28 cellular contexts compared by ENCODE assay signal in genomic region chr1:100835866-100836842, GRCh38. TPM values are rescaled to one million over a fixed set of nuclear protein-coding genes. Genes with fewer than 3 reads are reported as not detected.
DNase-seq lines count a peak whose midpoint lies in the region; ATAC-seq, FAIRE-seq and TF ChIP-seq lines count a peak whose summit lies in the region.
"Had no signal": no experiment of that assay in that cellular context is flagged by ENCODE, and none has a peak within 500 bp of the region (broad histone marks: within the 10 kb centered on the region; RNA-seq: fewer than 3 reads in every experiment).

No MANE protein-coding gene starts in this region.

- no peak for DNase-seq in GM23338 (ENCODE audit: low spot score)
- DNase-seq in LHCN-M2 (ENCODE audit: low read depth): peak; percentile 25
- peak; percentile 93 for DNase-seq in bronchial epithelial cell (ENCODE audit: low read depth)
- DNase-seq in mesendoderm: peak; percentile 1
- no peak for DNase-seq in NCI-H510A (lab: John Stamatoyannopoulos, UW)
- no peak for DNase-seq in right lobe of liver
- DNase-seq: activated B cell treated with CpG ODN at 0.5 μM for 24 hours; activated CD8-positive, alpha-beta T cell treated with anti-CD3 and anti-CD28 coated beads for 36 hours; amniotic stem cell; BE2C; caudate nucleus; DND-41; dorsolateral prefrontal cortex; esophagus squamous epithelium; left ventricle myocardium superior; NCI-H187 treated with DMSO at 0.1 percent for 48 hours; NCI-H226; NCI-H82; PC-3; psoas muscle; stimulated activated CD4-positive, alpha-beta T cell treated with anti-CD3 and anti-CD28 coated beads, Interleukin-2, amount 100 ng/mL, for 48 hours; stomach; trophoblast cell had no signal

- no peaks in the 10 kb centered on the region for H3F3A ChIP-seq in GM23338 (replicated peaks; ENCODE audit: low read depth)

- no peaks in the 10 kb centered on the region for H3K9me3 ChIP-seq in right lobe of liver
- H3K9me3 ChIP-seq: BE2C, psoas muscle had no signal

- H2BK120ac ChIP-seq in mesendoderm (ENCODE audit: low read depth, low read length): no peak overlapping the region

- intact Hi-C loops in right lobe of liver (cut with DNase I): no loop called here

- H3K4me3 ChIP-seq in GM23338 (no peak overlapping the region), bronchial epithelial cell (ENCODE audit: low read depth, low read length) (no peak overlapping the region), mesendoderm (ENCODE audit: low read length) (no peak overlapping the region), right lobe of liver (no peak overlapping the region)
- H3K4me3 ChIP-seq: dorsolateral prefrontal cortex, esophagus squamous epithelium, psoas muscle, smooth muscle cell, stomach had no signal

- no peak overlapping the region for H4K8ac ChIP-seq in mesendoderm (ENCODE audit: low read depth, low read length)

- H3K56ac ChIP-seq in mesendoderm (ENCODE audit: low read length): no peak overlapping the region

- peaks cover 4% of the 10 kb centered on the region for H3K4me1 Mint-ChIP-seq in GM23338
- H3K4me1 Mint-ChIP-seq: activated B cell treated with CpG ODN at 0.5 μM for 24 hours had no signal

- ATAC-seq in GM23338 (no peak), HG03442 (IDR thresholded peaks at IDR 0.05; ENCODE audit: unreplicated experiment) (no peak), right lobe of liver (no peak)
- ATAC-seq: activated CD8-positive, alpha-beta T cell treated with anti-CD3 and anti-CD28 coated beads for 36 hours; left ventricle myocardium superior; psoas muscle had no signal

- no peak overlapping the region for H3K27ac Mint-ChIP-seq in GM23338
- H3K27ac Mint-ChIP-seq: activated B cell treated with CpG ODN at 0.5 μM for 24 hours; activated CD8-positive, alpha-beta T cell treated with anti-CD3 and anti-CD28 coated beads for 36 hours; IgD-negative memory B cell; T-helper 2 cell treated with Interferon-gamma antibody and Interleukin-4, amounts not matched to agents 5 μg/mL and 100 μg/mL, for 36 hours had no signal

- no peaks in the 10 kb centered on the region for H4K20me1 ChIP-seq in GM23338 (replicated peaks; ENCODE audit: insufficient read depth)

- H3K4me2 ChIP-seq in GM23338: no peak overlapping the region
- no peak overlapping the region for H3K4me2 ChIP-seq in mesendoderm (ENCODE audit: low read length)
- H3K4me2 ChIP-seq: smooth muscle cell had no signal

- WGBS in mesendoderm (ENCODE audit: extremely low coverage, insufficient coverage, low lambda C conversion rate): no CpG with 5 or more reads among the region's 9 CpGs
- 73% methylated on average over 9 of the region's 9 CpGs for WGBS in right lobe of liver (ENCODE audit: insufficient coverage, low coverage, low lambda C conversion rate, missing lambda C conversion rate)

- TF ChIP-seq POLR2A in right lobe of liver (IDR thresholded peaks at IDR 0.05): no peak

- no peaks in the 10 kb centered on the region for H3K36me3 ChIP-seq in GM23338 (ENCODE audit: insufficient read depth)
- no peaks in the 10 kb centered on the region for H3K36me3 ChIP-seq in bronchial epithelial cell (ENCODE audit: control insufficient read depth, insufficient read depth, low read length)
- no peaks in the 10 kb centered on the region for H3K36me3 ChIP-seq in mesendoderm (ENCODE audit: control insufficient read depth, insufficient read depth, low read length)
- H3K36me3 ChIP-seq in right lobe of liver: no peaks in the 10 kb centered on the region
- H3K36me3 ChIP-seq: BE2C, esophagus squamous epithelium, stomach had no signal

- H4K5ac ChIP-seq in mesendoderm (ENCODE audit: low read length): no peak overlapping the region

- FAIRE-seq in bronchial epithelial cell (lab: Jason Lieb, UNC): no peak

- H3K4me1 ChIP-seq in GM23338 (ENCODE audit: insufficient read depth): no peaks in the 10 kb centered on the region
- H3K4me1 ChIP-seq in mesendoderm (ENCODE audit: control insufficient read depth, low read depth, low read length): no peaks in the 10 kb centered on the region
- H3K4me1 ChIP-seq in right lobe of liver: no peaks in the 10 kb centered on the region
- H3K4me1 ChIP-seq: BE2C, esophagus squamous epithelium, psoas muscle, stomach had no signal

- H3K27ac ChIP-seq in GM23338 (ENCODE audit: low read depth) (no peak overlapping the region), mesendoderm (ENCODE audit: low read depth, low read length) (no peak overlapping the region), right lobe of liver (no peak overlapping the region)
- H3K27ac ChIP-seq: psoas muscle, stomach had no signal

- H2BK5ac ChIP-seq in mesendoderm (ENCODE audit: low read length): no peak overlapping the region

- no peak overlapping the region for H2BK15ac ChIP-seq in mesendoderm (replicated peaks; ENCODE audit: low read depth)

- H3K9me3 Mint-ChIP-seq in GM23338: no peaks in the 10 kb centered on the region; the same call in 2 of the 3 replicates
- H3K9me3 Mint-ChIP-seq: activated B cell treated with CpG ODN at 0.5 μM for 24 hours; T-helper 2 cell treated with Interferon-gamma antibody and Interleukin-4, amounts not matched to agents 5 μg/mL and 100 μg/mL, for 36 hours had no signal

- peak overlapping the region; percentile 67 for H2AFZ ChIP-seq in GM23338

- H3K9me2 ChIP-seq in GM23338 (ENCODE audit: insufficient read depth): no peaks in the 10 kb centered on the region

- H3K27me3 Mint-ChIP-seq in GM23338 (ENCODE audit: insufficient read depth, low read depth, poor library complexity): peaks cover 5% of the 10 kb centered on the region
- H3K27me3 Mint-ChIP-seq: activated CD8-positive, alpha-beta T cell treated with anti-CD3 and anti-CD28 coated beads for 36 hours had no signal

- no peak overlapping the region for H3K4ac ChIP-seq in mesendoderm (ENCODE audit: low read depth, low read length)

- no peaks in the 10 kb centered on the region for H3K79me1 ChIP-seq in mesendoderm (ENCODE audit: low read length)

- no peak overlapping the region for H2AK5ac ChIP-seq in mesendoderm (ENCODE audit: low read length)

- no peak overlapping the region for H3K23ac ChIP-seq in mesendoderm (ENCODE audit: low read length)

- no peaks in the 10 kb centered on the region for H3K36me3 Mint-ChIP-seq in GM23338 (ENCODE audit: low read depth)
- H3K36me3 Mint-ChIP-seq: IgD-negative memory B cell had no signal

- H3K27me3 ChIP-seq in GM23338 (ENCODE audit: insufficient read depth) (no peaks in the 10 kb centered on the region), bronchial epithelial cell (ENCODE audit: control insufficient read depth, insufficient read depth, low read length) (no peaks in the 10 kb centered on the region), mesendoderm (ENCODE audit: insufficient read depth, low read length, poor library complexity) (no peaks in the 10 kb centered on the region), right lobe of liver (no peaks in the 10 kb centered on the region)
- H3K27me3 ChIP-seq: BE2C, dorsolateral prefrontal cortex, esophagus squamous epithelium, stomach had no signal

- H3K18ac ChIP-seq in mesendoderm (ENCODE audit: low read length): no peak overlapping the region

- no peaks in the 10 kb centered on the region for H3K79me2 ChIP-seq in GM23338 (replicated peaks; ENCODE audit: insufficient read depth)
- H3K79me2 ChIP-seq in mesendoderm (ENCODE audit: control insufficient read depth, insufficient read depth, low read length): no peaks in the 10 kb centered on the region

- TF ChIP-seq CTCF in GM23338 (conservative IDR thresholded peaks at IDR 0.05; ENCODE audit: low read depth in 2 of 2) (no peak), bronchial epithelial cell (IDR thresholded peaks at IDR 0.05; ENCODE audit: insufficient read depth, low read length, severe bottlenecking) (no peak), right lobe of liver (IDR thresholded peaks at IDR 0.05) (no peak)

- no peak overlapping the region for H3K9ac ChIP-seq in mesendoderm (ENCODE audit: low read length)

- no peak overlapping the region for H3K4me3 Mint-ChIP-seq in GM23338
- H3K4me3 Mint-ChIP-seq: activated B cell treated with CpG ODN at 0.5 μM for 24 hours; activated CD8-positive, alpha-beta T cell treated with anti-CD3 and anti-CD28 coated beads for 36 hours; IgD-negative memory B cell; neural crest cell; T-helper 2 cell treated with Interferon-gamma antibody and Interleukin-4, amounts not matched to agents 5 μg/mL and 100 μg/mL, for 36 hours had no signal

TF ChIP-seq in GM23338, 12 proteins besides CTCF, POLR2A, EP300 and RAD21 (continues in another document):
- TF ChIP-seq STAT1 (IDR thresholded peaks at IDR 0.05; ENCODE audit: unreplicated experiment): no peak
- TF ChIP-seq JUNB (IDR thresholded peaks at IDR 0.05; ENCODE audit: unreplicated experiment): no peak
- TF ChIP-seq, protein P1, sequence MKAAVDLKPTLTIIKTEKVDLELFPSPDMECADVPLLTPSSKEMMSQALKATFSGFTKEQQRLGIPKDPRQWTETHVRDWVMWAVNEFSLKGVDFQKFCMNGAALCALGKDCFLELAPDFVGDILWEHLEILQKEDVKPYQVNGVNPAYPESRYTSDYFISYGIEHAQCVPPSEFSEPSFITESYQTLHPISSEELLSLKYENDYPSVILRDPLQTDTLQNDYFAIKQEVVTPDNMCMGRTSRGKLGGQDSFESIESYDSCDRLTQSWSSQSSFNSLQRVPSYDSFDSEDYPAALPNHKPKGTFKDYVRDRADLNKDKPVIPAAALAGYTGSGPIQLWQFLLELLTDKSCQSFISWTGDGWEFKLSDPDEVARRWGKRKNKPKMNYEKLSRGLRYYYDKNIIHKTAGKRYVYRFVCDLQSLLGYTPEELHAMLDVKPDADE (IDR thresholded peaks at IDR 0.05): no peak
- TF ChIP-seq NANOG (IDR thresholded peaks at IDR 0.05; ENCODE audit: borderline replicate concordance): no peak

RNA-seq across cellular contexts. Expression of gene EXTL2, which starts 58.5 kb away (rescaled TPM):
- 45.4 and 68.9 TPM in 2 replicates for total RNA-seq in GM23338 (2014; rRNA removed; shearing (Covaris generic))
- polyA plus RNA-seq in GM23338 (2016; fragmentation: Nextera tagmentation; extraction: Ambion mirVana): 37.6 and 45.3 TPM in 2 replicates
- 35.0 and 37.5 TPM in 2 replicates for total RNA-seq in LHCN-M2 (2014; rRNA removed)
- polyA plus RNA-seq in LHCN-M2 (2012): 11.0 TPM
- total RNA-seq in bronchial epithelial cell: 1.3 and 2.6 TPM in 2 replicates
- 36.7 TPM for polyA plus RNA-seq in mesendoderm (2013, experiment 1 of 2)
- polyA plus RNA-seq in mesendoderm (2013, experiment 2 of 2): 36.0 TPM
- 1 to 10 TPM; 5.2 to 8.7 (median 7.4) TPM for total RNA-seq in right lobe of liver

RNA-seq across cellular contexts. Expression of gene SLC30A7, which starts 59.7 kb away (rescaled TPM):
- total RNA-seq in GM23338 (2014; rRNA removed; shearing (Covaris generic)): 22.5 and 25.1 TPM in 2 replicates
- polyA plus RNA-seq in GM23338 (2016; fragmentation: Nextera tagmentation; extraction: Ambion mirVana): 7.7 and 9.8 TPM in 2 replicates
- 35.2 and 39.6 TPM in 2 replicates for total RNA-seq in LHCN-M2 (2014; rRNA removed)
- 6.4 TPM for polyA plus RNA-seq in LHCN-M2 (2012)
- 20.0 and 31.3 TPM in 2 replicates for total RNA-seq in bronchial epithelial cell
- polyA plus RNA-seq in mesendoderm (2013, experiment 1 of 2): 11.2 TPM
- 10.5 TPM for polyA plus RNA-seq in mesendoderm (2013, experiment 2 of 2)
- total RNA-seq in right lobe of liver: 10 to 100 TPM; 19.1 to 32.2 (median 23.3) TPM

Comparison
In these comparisons a context has a peak if more than half of its experiments do, and no peak if none do; other contexts are left out.
1. DNase-seq: peak in LHCN-M2 (single experiment), bronchial epithelial cell (single experiment) and mesendoderm (single experiment); none in GM23338 (single experiment), NCI-H510A (single experiment) and right lobe of liver (0 of 3).